1 cellular context compared by ENCODE assay signal in genomic region chr7:44477063-44477830, GRCh38.
TF ChIP-seq lines count a peak whose summit lies in the region.

No MANE protein-coding gene starts in this region.

TF ChIP-seq in HepG2, 621 proteins besides CTCF, POLR2A, EP300 and RAD21 (continued from another document):
- TF ChIP-seq HMGXB4 (CRISPR knock-in tag; IDR thresholded peaks at IDR 0.05; ENCODE audit: borderline replicate concordance in 1 of 2, low read depth in 1 of 2) (0 out of 4 replicates have a peak, but pooled peaks of 1 of the 2 experiments have one; percentile 42), FOXA3 (CRISPR knock-in tag; IDR thresholded peaks at IDR 0.05) (0 out of 2 replicates have a peak, but pooled peaks have one; percentile 28), ELF3 (CRISPR knock-in tag; IDR thresholded peaks at IDR 0.05) (0 out of 2 replicates have a peak, but pooled peaks have one; percentile 11), ZNF609 (CRISPR knock-in tag; IDR thresholded peaks at IDR 0.05; ENCODE audit: borderline replicate concordance) (no peak), ZNF121 (CRISPR knock-in tag; IDR thresholded peaks at IDR 0.05) (no peak), STAG1 (CRISPR knock-in tag; IDR thresholded peaks at IDR 0.05) (peak; percentile 95), MIXL1 (CRISPR knock-in tag; IDR thresholded peaks at IDR 0.05) (0 out of 2 replicates have a peak, but pooled peaks have one; percentile 25), RXRB (CRISPR knock-in tag; IDR thresholded peaks at IDR 0.05; ENCODE audit: borderline replicate concordance) (0 out of 2 replicates have a peak, but pooled peaks have one; percentile 26), ZGPAT (CRISPR knock-in tag; IDR thresholded peaks at IDR 0.05) (0 out of 2 replicates have a peak, but pooled peaks have one; percentile 25), ARID4A (CRISPR knock-in tag; IDR thresholded peaks at IDR 0.05; ENCODE audit: borderline replicate concordance) (peak; percentile 30; the same call in 1 of the 2 replicates), WIZ (CRISPR knock-in tag; IDR thresholded peaks at IDR 0.05) (no peak), ZFY (CRISPR knock-in tag; IDR thresholded peaks at IDR 0.05) (no peak), TEAD3 (CRISPR knock-in tag; optimal IDR thresholded peaks at IDR 0.05; ENCODE audit: borderline replicate concordance) (peak; percentile 55), CREB1 (IDR thresholded peaks at IDR 0.05) (peak; percentile 83), CREB1 (CRISPR knock-in tag; IDR thresholded peaks at IDR 0.05) (peak; percentile 33; the same call in 1 of the 2 replicates), BHLHE40 (IDR thresholded peaks at IDR 0.05; ENCODE audit: low read length) (0 out of 2 replicates have a peak, but pooled peaks have one; percentile 23), ZBTB21 (CRISPR knock-in tag; IDR thresholded peaks at IDR 0.05) (peak; percentile 74; the same call in 1 of the 2 replicates), ZNF501 (CRISPR knock-in tag; IDR thresholded peaks at IDR 0.05) (no peak), KIAA2018 (CRISPR knock-in tag; IDR thresholded peaks at IDR 0.05; ENCODE audit: borderline replicate concordance) (no peak), CREB3 (CRISPR knock-in tag; IDR thresholded peaks at IDR 0.05) (no peak), KLF6 (CRISPR knock-in tag; IDR thresholded peaks at IDR 0.05) (no peak), GZF1 (CRISPR knock-in tag; IDR thresholded peaks at IDR 0.05) (no peak), ERF (CRISPR knock-in tag; IDR thresholded peaks at IDR 0.05) (peak; percentile 59; the same call in 1 of the 2 replicates), MXD3 (CRISPR knock-in tag; IDR thresholded peaks at IDR 0.05) (no peak)
